In the genomic region with DNA sequence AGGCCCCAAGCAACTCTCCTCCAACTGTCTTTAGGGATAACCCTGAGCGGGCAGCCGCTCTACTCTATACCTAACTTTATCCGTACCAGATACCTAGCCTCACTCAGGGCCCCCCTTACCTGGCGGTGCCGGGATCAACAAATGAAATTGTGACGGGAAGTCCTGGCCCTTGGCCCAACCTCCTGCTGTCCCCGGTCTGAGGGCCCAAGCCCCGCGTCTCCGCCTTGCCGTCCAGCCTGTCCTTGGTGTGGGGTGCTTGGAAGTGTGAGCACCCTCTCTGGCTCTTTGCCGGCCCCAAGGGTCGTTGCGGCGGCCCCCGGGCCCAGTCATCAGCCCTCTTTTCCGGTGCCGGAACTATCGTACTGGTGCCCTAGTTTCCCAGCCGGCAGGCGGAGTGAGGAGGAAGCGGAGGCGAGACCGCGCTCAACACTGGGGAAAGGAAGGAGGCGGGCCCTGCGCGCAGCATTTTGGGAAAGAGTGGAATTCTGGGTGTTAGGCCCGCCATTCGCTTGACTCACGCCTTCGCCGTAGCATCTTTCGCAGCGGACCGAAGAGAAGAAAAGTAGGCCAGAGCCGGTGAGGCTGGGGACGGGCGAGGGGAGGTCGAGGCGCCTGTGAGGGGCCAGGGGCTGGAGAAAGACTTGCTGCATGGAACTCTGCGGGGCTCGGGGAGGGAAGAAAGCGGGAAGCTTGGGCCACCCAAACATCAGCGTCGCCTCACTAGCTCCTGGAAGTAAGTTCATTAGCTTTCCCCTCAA, we compare ENCODE assay signal across 8 cellular contexts. TPM values are rescaled to one million over a fixed set of nuclear protein-coding genes. Genes with fewer than 3 reads are reported as not detected.
DNase-seq lines count a peak whose midpoint lies in the region; ATAC-seq, FAIRE-seq and TF ChIP-seq lines count a peak whose summit lies in the region.

TSS of gene SNRPD3 (plus strand) at position 504 of the 758 bp plus-strand sequence. CDS start 1,676 bp downstream, outside the sequence.

- dilution Hi-C loops in keratinocyte (cut with MboI; ENCODE audit: extremely low pct_ligation_motif_present, low sequenced_read_pairs): no loop called here

- peak; percentile 74 for FAIRE-seq in keratinocyte (lab: Jason Lieb, UNC)

- peaks cover 15 to 33% of the 10 kb centered on the region in 2 experiments for H3K36me3 ChIP-seq in keratinocyte (ENCODE audit: control insufficient read depth in 2 of 2, extremely low read depth in 1 of 2, insufficient read depth in 2 of 2, low read length in 2 of 2)

- H2AFZ ChIP-seq in keratinocyte (ENCODE audit: control insufficient read depth, low read length): peak within 1 kb of the TSS; percentile 98

- H3K9me3 ChIP-seq in keratinocyte (ENCODE audit: control insufficient read depth, low read depth, low read length): no peaks in the 10 kb centered on the region

- no peaks in the 10 kb centered on the region for H4K20me1 ChIP-seq in keratinocyte (ENCODE audit: control insufficient read depth, extremely low read depth, insufficient read depth, low read length)

- H3K9ac ChIP-seq in keratinocyte (ENCODE audit: control insufficient read depth, extremely low read depth, insufficient read depth, low read length): peak within 1 kb of the TSS; percentile 99

- peaks cover 7% of the 10 kb centered on the region for H3K9me1 ChIP-seq in keratinocyte (ENCODE audit: control insufficient read depth, extremely low read depth, insufficient read depth, low read length)

- H3K79me2 ChIP-seq in keratinocyte (ENCODE audit: control insufficient read depth, insufficient read depth, low read length): peaks cover 84% of the 10 kb centered on the region

- H3K27me3 ChIP-seq in keratinocyte (ENCODE audit: control insufficient read depth, extremely low read depth, insufficient read depth, low read length): no peaks in the 10 kb centered on the region

- TF ChIP-seq CTCF in keratinocyte (optimal IDR thresholded peaks at IDR 0.05 in 1 of 3, IDR thresholded peaks at IDR 0.05 in 1 of 3, conservative IDR thresholded peaks at IDR 0.05 in 1 of 3; ENCODE audit: extremely low read depth in 1 of 3, insufficient read depth in 2 of 3, low read length in 3 of 3): peak in 1 of 3 experiments; percentile 5

- ATAC-seq in GM19035 (IDR thresholded peaks at IDR 0.05; ENCODE audit: unreplicated experiment): peak; percentile 57
- ATAC-seq in HG03342 (IDR thresholded peaks at IDR 0.05; ENCODE audit: unreplicated experiment): peak; percentile 44

- peak within 1 kb of the TSS; percentile 98 for H3K27ac ChIP-seq in keratinocyte (ENCODE audit: control insufficient read depth, insufficient read depth, low read length)

- H3K4me1 ChIP-seq in keratinocyte (ENCODE audit: control insufficient read depth, extremely low read depth, insufficient read depth, low read length): peaks cover 24% of the 10 kb centered on the region

- peak within 1 kb of the TSS; percentile 99 for H3K4me2 ChIP-seq in keratinocyte (ENCODE audit: control insufficient read depth, extremely low read depth, insufficient read depth, low read depth, low read length)

- peak; percentile 92 for DNase-seq in AG20443 (ENCODE audit: low spot score)
- DNase-seq in NCI-H446 (lab: John Stamatoyannopoulos, UW): peak; percentile 90 to 95
- DNase-seq in activated CD4-positive, alpha-beta T cell treated with anti-CD3 and anti-CD28 coated beads for 1 hour: peak; percentile 84
- DNase-seq in cerebellum (ENCODE audit: low spot score): peak; percentile 89
- no peak for DNase-seq in keratinocyte (ENCODE audit: low read depth, low spot score)
- DNase-seq in stimulated activated CD4-positive, alpha-beta T cell treated with anti-CD3 and anti-CD28 coated beads, Interleukin-12 subunit alpha, Interleukin-12 subunit beta, amount 100 ng/mL, for 48 hours (ENCODE audit: low read depth in 2 of 3, low spot score in 1 of 3): peak; percentile 87 to 91 (median 89)

- peak within 1 kb of the TSS; percentile 69 to 99 (median 87) for H3K4me3 ChIP-seq in keratinocyte (ENCODE audit: control insufficient read depth in 2 of 3, extremely low read depth in 1 of 3, insufficient read depth in 2 of 3, low read depth in 1 of 3, low read length in 3 of 3)

RNA-seq across cellular contexts. Expression of gene SNRPD3, which starts in this region (rescaled TPM):
- 121 TPM for total RNA-seq in cerebellum
- 133 to 275 TPM (median 135 TPM) in 3 replicates for polyA plus RNA-seq in keratinocyte
- polyA plus RNA-seq in keratinocyte (2011; ENCODE audit: low read depth): 103 TPM
- polyA plus RNA-seq in keratinocyte (2011; cell fraction: cytosol; rRNA removed): 194 and 225 TPM in 2 replicates
- polyA plus RNA-seq in keratinocyte (2011; cell fraction: nucleus; rRNA removed): 114 and 127 TPM in 2 replicates
- 143 and 233 TPM in 2 replicates for polyA plus RNA-seq in keratinocyte (2012; ENCODE audit: low replicate concordance)
- polyA minus RNA-seq in keratinocyte: 181 to 246 TPM (median 231 TPM) in 3 replicates
- polyA minus RNA-seq in keratinocyte (2011; cell fraction: cytosol; rRNA and poly(A)+ RNA removed): 118 TPM
- polyA minus RNA-seq in keratinocyte (2011; cell fraction: nucleus; rRNA and poly(A)+ RNA removed): 45.3 and 67.9 TPM in 2 replicates
